In genomic region chr5:173025651-173026050, GRCh38 we compare ENCODE assay signal across 1 cellular context.
TF ChIP-seq lines count a peak whose summit lies in the region.

No MANE protein-coding gene starts in this region.

TF ChIP-seq in HEK293, 187 proteins besides CTCF, POLR2A, EP300 and RAD21 (continued from another document):
- peak; percentile 58 for TF ChIP-seq PRDM10 (tag by site-specific recombination; IDR thresholded peaks at IDR 0.05)
- no peak for TF ChIP-seq ZNF112 (tag by site-specific recombination; IDR thresholded peaks at IDR 0.05)
- no peak for TF ChIP-seq HOXA7 (CRISPR knock-in tag; IDR thresholded peaks at IDR 0.05; ENCODE audit: borderline replicate concordance)
- TF ChIP-seq ZEB2 (tag by site-specific recombination; IDR thresholded peaks at IDR 0.05): 0 out of 2 replicates have a peak, but pooled peaks have one; percentile 18
